8 cellular contexts compared by ENCODE assay signal in the genomic region with DNA sequence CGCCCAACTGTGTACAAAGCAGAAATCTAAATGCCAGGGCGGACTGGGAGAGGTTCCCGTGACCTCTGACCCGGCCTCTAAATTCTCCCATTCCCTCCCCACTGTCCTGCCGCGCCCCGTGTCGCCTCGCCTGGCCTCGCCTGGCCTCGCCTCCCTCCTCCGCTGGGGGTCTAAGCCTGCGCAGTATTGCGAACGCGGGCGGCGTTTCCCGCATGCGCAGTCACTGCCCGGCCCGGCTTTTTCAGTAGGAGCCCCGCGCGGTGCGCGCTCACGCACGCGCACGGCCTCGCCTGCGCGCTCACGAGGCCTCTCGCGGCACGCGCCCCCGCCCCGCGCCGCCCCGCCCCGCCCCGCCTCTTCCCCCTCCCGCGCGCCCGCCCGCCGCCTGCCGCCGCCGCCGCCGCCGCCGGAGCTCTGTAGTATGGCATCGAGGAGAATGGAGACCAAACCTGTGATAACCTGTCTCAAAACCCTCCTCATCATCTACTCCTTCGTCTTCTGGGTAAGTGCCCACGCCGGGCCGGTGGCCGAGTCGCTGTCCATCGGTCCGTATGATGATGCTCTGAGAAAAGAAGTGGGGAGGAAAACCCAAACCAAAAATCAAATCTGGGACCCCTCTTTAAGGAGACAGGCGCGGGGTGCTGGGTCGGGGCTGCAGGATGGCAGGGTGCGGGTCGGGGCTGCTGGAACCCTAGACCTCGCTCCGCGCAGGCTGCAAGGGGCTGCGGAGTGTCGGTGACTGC. TPM values are rescaled to one million over a fixed set of nuclear protein-coding genes. Genes with fewer than 3 reads are reported as not detected.
A peak's percentile ranks its signal among the peaks of the same experiment; 100 is the strongest.
DNase-seq lines count a peak whose midpoint lies in the region; ATAC-seq and TF ChIP-seq lines count a peak whose summit lies in the region.

A gene with protein sequence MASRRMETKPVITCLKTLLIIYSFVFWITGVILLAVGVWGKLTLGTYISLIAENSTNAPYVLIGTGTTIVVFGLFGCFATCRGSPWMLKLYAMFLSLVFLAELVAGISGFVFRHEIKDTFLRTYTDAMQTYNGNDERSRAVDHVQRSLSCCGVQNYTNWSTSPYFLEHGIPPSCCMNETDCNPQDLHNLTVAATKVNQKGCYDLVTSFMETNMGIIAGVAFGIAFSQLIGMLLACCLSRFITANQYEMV (plus strand): TSS at position 417 of the 743 bp plus-strand sequence. CDS start 5 bp downstream, at position 422.

- H3K9me3 Mint-ChIP-seq in naive B cell: no peaks in the 10 kb centered on the region

- no peaks in the 10 kb centered on the region for H4K20me1 ChIP-seq in OCI-LY3 (ENCODE audit: insufficient read depth, low read length)

- H3K27ac Mint-ChIP-seq in naive B cell: peak within 1 kb of the TSS in 2 of 6 donors; percentile 51 to 63

- H3K4me3 Mint-ChIP-seq in naive B cell: peak within 1 kb of the TSS; percentile 80 to 93 (median 88)

- H3K4me1 Mint-ChIP-seq in naive B cell: peaks cover 0 to 8% (median 7%) of the 10 kb centered on the region in 3 donors

- H3K36me3 ChIP-seq in HUES6 (ENCODE audit: control insufficient read depth, insufficient read depth, low read length): no peaks in the 10 kb centered on the region
- H3K36me3 ChIP-seq in OCI-LY3 (replicated peaks; ENCODE audit: low read depth, low read length): no peaks in the 10 kb centered on the region

- peak; percentile 84 to 87 for ATAC-seq in naive B cell (ENCODE audit: low read depth in 2 of 2)

- H3K9ac ChIP-seq in HUES6 (ENCODE audit: low read length): peak within 1 kb of the TSS; percentile 47
- peak within 1 kb of the TSS; percentile 75 for H3K9ac ChIP-seq in OCI-LY3 (ENCODE audit: low read length)

- no peaks in the 10 kb centered on the region for H3K9me3 ChIP-seq in HUES6 (ENCODE audit: control insufficient read depth, insufficient read depth, low read depth, low read length)
- H3K9me3 ChIP-seq in OCI-LY3 (ENCODE audit: insufficient read depth, low read length): no peaks in the 10 kb centered on the region

- H3K4me2 ChIP-seq in OCI-LY3 (ENCODE audit: low read length): peak within 1 kb of the TSS; percentile 99

- H3K4me1 ChIP-seq in HUES6 (ENCODE audit: control insufficient read depth, insufficient read depth, low read length): peaks cover 6% of the 10 kb centered on the region; the same call in 1 of the 2 replicates
- peaks cover 6% of the 10 kb centered on the region for H3K4me1 ChIP-seq in OCI-LY3 (ENCODE audit: low read length)

- no peaks in the 10 kb centered on the region for H3K36me3 Mint-ChIP-seq in naive B cell

- no peaks in the 10 kb centered on the region for H3K79me2 ChIP-seq in OCI-LY3 (ENCODE audit: low read length)

- peak; percentile 72 for DNase-seq in AG08395 (ENCODE audit: low spot score)
- peak; percentile 16 for DNase-seq in GM19238 (ENCODE audit: insufficient read length, low spot score)
- DNase-seq in activated T-helper 1 cell treated with anti-CD3 and anti-CD28 coated beads, Interleukin-2, amount 50 U/mL, for 16 hours (ENCODE audit: low read depth in 1 of 2, low spot score in 1 of 2): peak; percentile 46 to 70
- peak; percentile 56 for DNase-seq in fibroblast of mammary gland (ENCODE audit: low read depth)
- peak; percentile 67 for DNase-seq in naive B cell
- DNase-seq in stimulated activated CD8-positive, alpha-beta memory T cell treated with anti-CD3 and anti-CD28 coated beads, Interleukin-7, amount 100 ng/mL, for 24 hours (ENCODE audit: low read depth): peak; percentile 54

- TF ChIP-seq CTCF in OCI-LY3 (IDR thresholded peaks at IDR 0.05; ENCODE audit: low read depth, low read length) (no peak), fibroblast of mammary gland (conservative IDR thresholded peaks at IDR 0.05; ENCODE audit: control insufficient read depth, insufficient read depth, low read depth, low read length) (no peak)

- H2AFZ ChIP-seq in OCI-LY3 (ENCODE audit: low read depth, low read length): peak within 1 kb of the TSS; percentile 94

- H3K4me3 ChIP-seq in HUES6 (ENCODE audit: low read depth, low read length) (peak within 1 kb of the TSS; percentile 72), OCI-LY3 (ENCODE audit: low read length) (peak within 1 kb of the TSS; percentile 90), fibroblast of mammary gland (ENCODE audit: control insufficient read depth, low read depth, low read length) (peak within 1 kb of the TSS; percentile 41)

- H3K27me3 ChIP-seq in HUES6 (ENCODE audit: control insufficient read depth, insufficient read depth, low read length): peaks cover 27% of the 10 kb centered on the region
- no peaks in the 10 kb centered on the region for H3K27me3 ChIP-seq in OCI-LY3 (ENCODE audit: low read depth, low read length)

- H3K27ac ChIP-seq in HUES6 (ENCODE audit: low read depth, low read length) (no peak within 1 kb of the TSS), OCI-LY3 (ENCODE audit: low read length) (no peak within 1 kb of the TSS)

- H3K27me3 Mint-ChIP-seq in naive B cell: peaks cover 0 to 10% (median 3%) of the 10 kb centered on the region in 3 donors

RNA-seq across cellular contexts. Expression of the gene that starts here (rescaled TPM):
- under 1 TPM in 1 of 6 donors, not detected in 5; 0.58 TPM for polyA plus RNA-seq in naive B cell (ENCODE audit: low read depth in 6 of 6)

Comparison
In these comparisons a context has a peak if more than half of its experiments do, and no peak if none do; other contexts are left out.
1. Peak in DNase-seq and ATAC-seq in naive B cell; RNA of the gene not detected or under 1 TPM.
2. DNase-seq: peak in every context shown above with its lines; median percentile 72 in AG08395; 67 in naive B cell; 58 in activated T-helper 1 cell treated with anti-CD3 and anti-CD28 coated beads, Interleukin-2, amount 50 U/mL, for 16 hours; 56 in fibroblast of mammary gland; 54 in stimulated activated CD8-positive, alpha-beta memory T cell treated with anti-CD3 and anti-CD28 coated beads, Interleukin-7, amount 100 ng/mL, for 24 hours; 16 in GM19238.